Comparison of ENCODE assay signal across 11 cellular contexts in the genomic region with DNA sequence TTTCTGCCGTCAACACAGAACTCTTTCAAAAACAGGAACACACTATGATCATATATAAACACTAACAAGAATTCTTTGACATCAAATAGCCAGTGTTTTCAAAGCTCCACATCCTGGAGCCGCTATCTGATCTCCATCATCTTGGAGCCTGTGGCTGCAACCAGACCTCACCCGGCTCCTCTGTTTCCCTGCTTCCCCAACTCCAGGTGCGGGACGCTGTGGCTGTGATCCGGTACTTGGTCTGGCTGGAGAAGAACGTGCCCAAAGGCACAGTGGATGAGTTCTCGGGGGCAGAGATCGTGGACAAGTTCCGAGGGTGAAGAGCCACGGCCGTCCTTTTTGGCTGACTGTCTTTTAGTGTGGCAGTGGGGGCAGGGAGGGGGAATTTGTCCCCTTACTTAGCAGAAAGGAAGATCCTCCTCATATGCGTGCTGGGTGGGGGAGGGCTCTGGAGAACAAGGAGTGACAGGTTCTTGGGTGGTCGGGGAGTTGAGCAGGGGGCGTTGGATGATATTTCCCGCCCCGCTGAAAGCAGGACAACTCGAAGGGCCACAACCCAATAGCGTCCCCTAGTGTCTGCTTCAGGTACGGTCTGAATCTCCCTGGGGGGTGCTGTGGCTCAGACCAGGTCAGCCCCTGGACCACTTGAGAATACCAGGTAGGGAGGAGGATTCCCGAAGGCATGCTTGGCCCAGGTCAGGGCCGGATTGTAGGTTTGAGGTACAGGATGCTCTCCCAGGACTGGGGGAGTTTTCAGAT. TPM values are rescaled to one million over a fixed set of nuclear protein-coding genes. Genes with fewer than 3 reads are reported as not detected.
DNase-seq lines count a peak whose midpoint lies in the region; ATAC-seq, FAIRE-seq and TF ChIP-seq lines count a peak whose summit lies in the region.
"Had no signal": no experiment of that assay in that cellular context is flagged by ENCODE, and none has a peak within 500 bp of the region (broad histone marks: within the 10 kb centered on the region; RNA-seq: fewer than 3 reads in every experiment).

No MANE protein-coding gene starts in this region.

- peak; percentile 11 for FAIRE-seq in GM19239 (lab: Jason Lieb, UNC)

- no peaks in the 10 kb centered on the region for H3K9me3 ChIP-seq in lower lobe of right lung

- no peak overlapping the region for H3K4me3 ChIP-seq in lower lobe of right lung

- H3K9me3 Mint-ChIP-seq in activated CD8-positive, alpha-beta T cell treated with anti-CD3 and anti-CD28 coated beads for 36 hours: no peaks in the 10 kb centered on the region

- DNase-seq in GM19239 (ENCODE audit: insufficient read length, low spot score) (no peak), lower lobe of right lung (no peak), NCI-H1436 treated with DMSO at 0.1 percent for 48 hours (lab: John Stamatoyannopoulos, UW) (no peak), SKM-1 treated with dmso at 0.1 percent for 144 hours (lab: John Stamatoyannopoulos, UW; ENCODE audit: unreplicated experiment) (no peak), GM19240 (ENCODE audit: insufficient read length, low spot score) (no peak)
- peak; percentile 38 for DNase-seq in activated CD8-positive, alpha-beta T cell treated with anti-CD3 and anti-CD28 coated beads for 36 hours

- no peaks in the 10 kb centered on the region for H3K36me3 Mint-ChIP-seq in activated CD8-positive, alpha-beta T cell treated with anti-CD3 and anti-CD28 coated beads for 36 hours (ENCODE audit: low read depth)

- H3K27me3 Mint-ChIP-seq in activated CD8-positive, alpha-beta T cell treated with anti-CD3 and anti-CD28 coated beads for 36 hours: no peaks in the 10 kb centered on the region

- peaks cover 44% of the 10 kb centered on the region for H3K4me1 Mint-ChIP-seq in activated CD8-positive, alpha-beta T cell treated with anti-CD3 and anti-CD28 coated beads for 36 hours (ENCODE audit: low read depth)
- H3K4me1 Mint-ChIP-seq: nephron had no signal

- H3K27me3 ChIP-seq in lower lobe of right lung (ENCODE audit: low read depth): no peaks in the 10 kb centered on the region

- no peak overlapping the region for H3K4me3 Mint-ChIP-seq in activated CD8-positive, alpha-beta T cell treated with anti-CD3 and anti-CD28 coated beads for 36 hours
- H3K4me3 Mint-ChIP-seq: nephron had no signal

- TF ChIP-seq CTCF in C4-2B (conservative IDR thresholded peaks at IDR 0.05): peak; percentile 30
- peak; percentile 61 for TF ChIP-seq CTCF in activated CD8-positive, alpha-beta T cell treated with anti-CD3 and anti-CD28 coated beads for 36 hours (IDR thresholded peaks at IDR 0.05)
- peak; percentile 23 for TF ChIP-seq CTCF in lower lobe of right lung (IDR thresholded peaks at IDR 0.05)

- peaks cover 5% of the 10 kb centered on the region for H3K4me1 ChIP-seq in lower lobe of right lung

- CTCF ChIA-PET in activated CD8-positive, alpha-beta T cell treated with anti-CD3 and anti-CD28 coated beads for 36 hours (lab: Charles Lee): interaction anchor here (0.5 to 4.2 kb wide), 15 partner anchors 9 to 116 kb away, joined by 3 to 26 read pairs (median 3); no protein-coding TSS in a partner anchor

- H3K27ac Mint-ChIP-seq in activated CD8-positive, alpha-beta T cell treated with anti-CD3 and anti-CD28 coated beads for 36 hours: no peak overlapping the region

- no peaks in the 10 kb centered on the region for H3K36me3 ChIP-seq in lower lobe of right lung

- intact Hi-C loops in activated CD8-positive, alpha-beta T cell treated with anti-CD3 and anti-CD28 coated beads for 36 hours (cut with micrococcal nuclease): loop anchor here (10.0 kb wide), 1 partner anchor 70 kb away; no protein-coding TSS in a partner anchor
- intact Hi-C loops in lower lobe of right lung (cut with DNase I): no loop called here

- ATAC-seq in activated CD8-positive, alpha-beta T cell treated with anti-CD3 and anti-CD28 coated beads for 36 hours: no peak
- ATAC-seq in lower lobe of right lung (no peak), GM18517 (IDR thresholded peaks at IDR 0.05; ENCODE audit: unreplicated experiment) (no peak)
- ATAC-seq: activated CD4-positive, CD25-positive, alpha-beta regulatory T cell treated with anti-CD3 and anti-CD28 coated beads, Interleukin-2, amount 50 U/mL, for 24 hours had no signal

- POLR2A ChIA-PET in activated CD8-positive, alpha-beta T cell treated with anti-CD3 and anti-CD28 coated beads for 36 hours (lab: Charles Lee): interaction anchor here (1.4 to 1.8 kb wide), 2 partner anchors 9 to 15 kb away, joined by 5 to 7 read pairs; no protein-coding TSS in a partner anchor

- no peak overlapping the region for H3K27ac ChIP-seq in C4-2B
- no peak overlapping the region for H3K27ac ChIP-seq in lower lobe of right lung

RNA-seq across cellular contexts. Expression of a gene that starts 15.7 kb away (rescaled TPM):
- under 1 TPM; 0.16 to 0.38 TPM for total RNA-seq in activated CD8-positive, alpha-beta T cell treated with anti-CD3 and anti-CD28 coated beads for 36 hours
- 2.9 TPM for total RNA-seq in lower lobe of right lung
- total RNA-seq: NCI-H460 had no signal

RNA-seq across cellular contexts. Expression of a gene that starts 25.3 kb away (rescaled TPM):
- 100 to 1,000 TPM; 117 to 123 TPM for total RNA-seq in activated CD8-positive, alpha-beta T cell treated with anti-CD3 and anti-CD28 coated beads for 36 hours
- 74.9 TPM for total RNA-seq in lower lobe of right lung
- total RNA-seq: NCI-H460 had no signal
